Comparison of ENCODE assay signal across 19 cellular contexts in the genomic region with DNA sequence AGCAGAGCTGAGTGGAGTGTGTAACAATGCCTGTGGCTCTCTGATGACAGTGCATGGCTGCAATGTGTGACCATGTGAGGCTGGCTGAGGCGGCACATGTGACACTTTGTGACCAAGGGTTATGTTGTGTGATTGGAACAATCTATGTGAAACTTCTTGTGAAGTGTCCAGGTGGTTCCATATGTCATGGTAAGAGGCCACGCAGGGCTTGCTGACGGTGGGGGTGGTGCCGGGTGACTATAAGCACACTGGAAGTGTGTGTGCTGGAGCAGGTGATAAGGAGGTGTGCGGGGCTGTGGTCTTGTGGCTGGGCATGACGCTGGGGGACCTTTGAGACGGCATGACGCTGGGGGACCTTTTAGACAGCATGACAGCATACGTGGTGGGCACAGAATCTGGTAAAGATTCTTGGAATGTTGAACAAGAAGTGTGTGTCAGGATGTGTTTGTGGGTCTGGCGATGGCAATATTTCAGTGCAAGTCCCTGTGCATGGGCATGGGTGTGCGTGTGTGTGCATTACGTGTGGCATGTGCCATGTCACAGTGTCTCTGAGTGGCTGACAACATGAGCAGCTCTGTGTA. TPM values are rescaled to one million over a fixed set of nuclear protein-coding genes. Genes with fewer than 3 reads are reported as not detected.
"Had no signal": no experiment of that assay in that cellular context is flagged by ENCODE, and none has a peak within 500 bp of the region (broad histone marks: within the 10 kb centered on the region; RNA-seq: fewer than 3 reads in every experiment).

No MANE protein-coding gene starts in this region.

- H3K27ac ChIP-seq: adrenal gland, coronary artery, epithelial cell of prostate, sigmoid colon had no signal

- H3K4me3 ChIP-seq: adrenal gland, coronary artery, mucosa of descending colon, sigmoid colon, upper lobe of left lung had no signal

- H3K4me1 ChIP-seq: adrenal gland, sigmoid colon, upper lobe of left lung had no signal

- ATAC-seq: mucosa of descending colon, T-helper 17 cell had no signal

- H3K27me3 Mint-ChIP-seq: T-helper 17 cell had no signal

- H3K4me1 Mint-ChIP-seq: nephron had no signal

- H3K9me3 ChIP-seq: adrenal gland, mucosa of descending colon, sigmoid colon, upper lobe of left lung had no signal

- H3K4me3 Mint-ChIP-seq: nephron, T-helper 17 cell had no signal

- DNase-seq: activated naive CD4-positive, alpha-beta T cell treated with anti-CD3 and anti-CD28 coated beads, Interleukin-2, amount 50 U/mL, for 16 hours; activated T-cell treated with anti-CD3 and anti-CD28 coated beads for 4 hours; adrenal gland; caudate nucleus; effector CD8-positive, alpha-beta T cell; mucosa of descending colon; sigmoid colon; stimulated activated CD4-positive, alpha-beta T cell treated with anti-CD3 and anti-CD28 coated beads, Interleukin-12 subunit alpha, Interleukin-12 subunit beta, amount 100 ng/mL, for 4 hours; stimulated activated naive CD4-positive, alpha-beta T cell; substantia nigra; T-helper 17 cell had no signal

- H3K27ac Mint-ChIP-seq: activated T-helper 2 cell treated with anti-CD3 and anti-CD28 coated beads, Interferon-gamma antibody, Interleukin-2, Interleukin-4, amounts not matched to agents 10 μg/mL and 5 μg/mL and 100 μg/mL, durations not matched to agents 14 hours and 24 hours and 36 hours; nephron; T-helper 17 cell had no signal

- H3K36me3 ChIP-seq: adrenal gland, sigmoid colon, upper lobe of left lung had no signal

- H3K9me3 Mint-ChIP-seq: activated T-helper 2 cell treated with anti-CD3 and anti-CD28 coated beads, Interferon-gamma antibody, Interleukin-2, Interleukin-4, amounts not matched to agents 10 μg/mL and 5 μg/mL and 100 μg/mL, durations not matched to agents 14 hours and 24 hours and 36 hours had no signal

- H3K27me3 ChIP-seq: adrenal gland, sigmoid colon, upper lobe of left lung had no signal

RNA-seq across cellular contexts. Expression of a gene that starts 8.0 kb away (rescaled TPM):
- total RNA-seq: activated T-helper 2 cell treated with anti-CD3 and anti-CD28 coated beads, Interferon-gamma antibody, Interleukin-2, Interleukin-4, amounts not matched to agents 10 μg/mL and 5 μg/mL and 100 μg/mL, durations not matched to agents 14 hours and 24 hours and 36 hours; lung microvascular endothelial cell; osteoblast; pulmonary artery endothelial cell; sigmoid colon had no signal
- polyA plus RNA-seq: adrenal gland, sigmoid colon had no signal

RNA-seq across cellular contexts. Expression of a gene that starts 31.9 kb away (rescaled TPM):
- total RNA-seq: activated T-helper 2 cell treated with anti-CD3 and anti-CD28 coated beads, Interferon-gamma antibody, Interleukin-2, Interleukin-4, amounts not matched to agents 10 μg/mL and 5 μg/mL and 100 μg/mL, durations not matched to agents 14 hours and 24 hours and 36 hours; adrenal gland; lung microvascular endothelial cell; osteoblast; pulmonary artery endothelial cell; sigmoid colon; T-helper 17 cell; upper lobe of left lung had no signal

RNA-seq across cellular contexts. Expression of a gene that starts 32.9 kb away (rescaled TPM):
- total RNA-seq: activated T-helper 2 cell treated with anti-CD3 and anti-CD28 coated beads, Interferon-gamma antibody, Interleukin-2, Interleukin-4, amounts not matched to agents 10 μg/mL and 5 μg/mL and 100 μg/mL, durations not matched to agents 14 hours and 24 hours and 36 hours; adrenal gland; lung microvascular endothelial cell; osteoblast; pulmonary artery endothelial cell; sigmoid colon; T-helper 17 cell had no signal
- polyA plus RNA-seq: adrenal gland had no signal

RNA-seq across cellular contexts. Expression of a gene that starts 41.0 kb away (rescaled TPM):
- total RNA-seq: osteoblast, pulmonary artery endothelial cell had no signal
